ENCODE assay signal across 8 cellular contexts in the genomic region with DNA sequence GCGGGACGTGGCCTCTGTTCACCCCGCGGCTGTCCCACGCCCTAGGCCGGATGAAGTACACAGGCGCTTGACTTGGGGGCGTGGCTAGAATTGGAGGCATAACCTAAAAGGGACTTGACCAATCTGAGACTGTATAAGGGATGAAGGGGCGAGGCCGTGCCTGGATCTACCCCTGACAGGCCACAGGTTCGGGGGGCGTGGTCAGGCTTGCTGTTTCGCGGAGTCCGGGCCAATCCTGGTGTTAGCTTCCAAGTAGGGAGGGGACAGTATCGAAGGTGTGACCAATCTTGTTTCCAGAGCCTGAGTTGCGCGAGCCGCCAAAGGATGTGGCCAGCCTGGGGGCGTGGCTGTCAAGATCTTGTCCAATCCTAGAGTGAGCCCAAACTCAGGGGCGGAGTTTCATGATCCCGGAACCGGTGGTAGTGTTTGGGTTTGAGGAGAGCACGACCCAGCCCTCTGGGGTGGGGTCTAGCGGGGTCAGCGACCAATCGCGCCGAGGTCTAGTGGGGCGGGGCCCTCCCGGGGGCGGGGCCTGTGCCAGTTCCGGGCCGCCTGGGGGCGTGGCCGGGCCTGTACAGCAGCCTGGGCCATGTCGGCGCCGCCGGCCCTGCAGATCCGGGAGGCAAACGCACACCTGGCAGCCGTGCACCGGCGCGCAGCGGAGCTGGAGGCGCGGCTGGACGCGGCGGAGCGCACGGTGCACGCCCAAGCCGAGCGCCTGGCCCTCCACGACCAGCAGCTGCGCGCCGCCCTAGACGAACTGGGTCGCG. TPM values are rescaled to one million over a fixed set of nuclear protein-coding genes. Genes with fewer than 3 reads are reported as not detected.
DNase-seq lines count a peak whose midpoint lies in the region; ATAC-seq, FAIRE-seq and TF ChIP-seq lines count a peak whose summit lies in the region.

A gene with protein sequence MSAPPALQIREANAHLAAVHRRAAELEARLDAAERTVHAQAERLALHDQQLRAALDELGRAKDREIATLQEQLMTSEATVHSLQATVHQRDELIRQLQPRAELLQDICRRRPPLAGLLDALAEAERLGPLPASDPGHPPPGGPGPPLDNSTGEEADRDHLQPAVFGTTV (plus strand): TSS at position 571 of the 770 bp plus-strand sequence. CDS start 19 bp downstream, at position 590.

- H3K4me1 ChIP-seq in keratinocyte (ENCODE audit: control insufficient read depth, extremely low read depth, insufficient read depth, low read length): peaks cover 4% of the 10 kb centered on the region

- H2AFZ ChIP-seq in keratinocyte (ENCODE audit: control insufficient read depth, low read length): peak within 1 kb of the TSS; percentile 96

- FAIRE-seq in keratinocyte (lab: Jason Lieb, UNC): peak; percentile 97

- peak within 1 kb of the TSS; percentile 99 for H3K27ac ChIP-seq in keratinocyte (ENCODE audit: control insufficient read depth, insufficient read depth, low read length)

- no peaks in the 10 kb centered on the region for H3K9me3 ChIP-seq in keratinocyte (ENCODE audit: control insufficient read depth, low read depth, low read length)

- H3K36me3 ChIP-seq in keratinocyte (ENCODE audit: control insufficient read depth in 2 of 2, extremely low read depth in 1 of 2, insufficient read depth in 2 of 2, low read length in 2 of 2): peaks cover 2 to 6% of the 10 kb centered on the region in 2 experiments

- ATAC-seq in HG03378 (IDR thresholded peaks at IDR 0.05; ENCODE audit: unreplicated experiment): peak; percentile 87

- no peaks in the 10 kb centered on the region for H3K27me3 ChIP-seq in keratinocyte (ENCODE audit: control insufficient read depth, extremely low read depth, insufficient read depth, low read length)

- dilution Hi-C loops in keratinocyte (cut with MboI; ENCODE audit: extremely low pct_ligation_motif_present, low sequenced_read_pairs): no loop called here

- H3K4me2 ChIP-seq in keratinocyte (ENCODE audit: control insufficient read depth, extremely low read depth, insufficient read depth, low read depth, low read length): peak within 1 kb of the TSS; percentile 95

- H3K4me3 ChIP-seq in keratinocyte (ENCODE audit: control insufficient read depth in 2 of 3, extremely low read depth in 1 of 3, insufficient read depth in 2 of 3, low read depth in 1 of 3, low read length in 3 of 3): peak within 1 kb of the TSS; percentile 92 to 98 (median 96)

- no peaks in the 10 kb centered on the region for H3K9me1 ChIP-seq in keratinocyte (ENCODE audit: control insufficient read depth, extremely low read depth, insufficient read depth, low read length)

- peaks cover 36% of the 10 kb centered on the region for H3K79me2 ChIP-seq in keratinocyte (ENCODE audit: control insufficient read depth, insufficient read depth, low read length)

- peak; percentile 75 for TF ChIP-seq POLR2A in GM19099 (IDR thresholded peaks at IDR 0.05; ENCODE audit: extremely low read depth, insufficient read length, low read depth)

- H3K9ac ChIP-seq in keratinocyte (ENCODE audit: control insufficient read depth, extremely low read depth, insufficient read depth, low read length): peak within 1 kb of the TSS; percentile 99

- H4K20me1 ChIP-seq in keratinocyte (ENCODE audit: control insufficient read depth, extremely low read depth, insufficient read depth, low read length): no peaks in the 10 kb centered on the region

- no peak for TF ChIP-seq CTCF in keratinocyte (optimal IDR thresholded peaks at IDR 0.05 in 1 of 3, IDR thresholded peaks at IDR 0.05 in 1 of 3, conservative IDR thresholded peaks at IDR 0.05 in 1 of 3; ENCODE audit: extremely low read depth in 1 of 3, insufficient read depth in 2 of 3, low read length in 3 of 3)

- DNase-seq in AML-193 (lab: John Stamatoyannopoulos, UW): peak; percentile 100
- DNase-seq in NCI-H446 treated with DMSO at 0.1 percent for 48 hours (lab: John Stamatoyannopoulos, UW): peak; percentile 100
- DNase-seq in activated CD4-positive, CD25-positive, alpha-beta regulatory T cell treated with anti-CD3 and anti-CD28 coated beads, Interleukin-2, amount 50 U/mL, for 72 hours: peak; percentile 100
- peak; percentile 97 for DNase-seq in cerebellum (ENCODE audit: low spot score)
- DNase-seq in keratinocyte (ENCODE audit: low read depth, low spot score): peak; percentile 100
- peak; percentile 99 to 100 (median 100) for DNase-seq in stimulated activated CD4-positive, alpha-beta T cell treated with anti-CD3 and anti-CD28 coated beads, Interleukin-12 subunit alpha, Interleukin-12 subunit beta, amount 100 ng/mL, for 48 hours (ENCODE audit: low read depth in 2 of 3, low spot score in 1 of 3)

RNA-seq across cellular contexts. Expression of the gene that starts here (rescaled TPM):
- 5.9 TPM for total RNA-seq in cerebellum
- polyA plus RNA-seq in keratinocyte: 2.1 to 3.0 TPM (median 2.2 TPM) in 3 replicates
- not detected for polyA plus RNA-seq in keratinocyte (2011; ENCODE audit: low read depth)
- polyA plus RNA-seq in keratinocyte (2011; cell fraction: cytosol; rRNA removed): 0.73 and 1.2 TPM in 2 replicates
- polyA plus RNA-seq in keratinocyte (2011; cell fraction: nucleus; rRNA removed): 6.7 and 11.5 TPM in 2 replicates
- 0.82 and 1.6 TPM in 2 replicates for polyA plus RNA-seq in keratinocyte (2012; ENCODE audit: low replicate concordance)
- polyA minus RNA-seq in keratinocyte: 0.82 to 1.3 TPM (median 1.2 TPM) in 3 replicates
- 1.7 TPM for polyA minus RNA-seq in keratinocyte (2011; cell fraction: cytosol; rRNA and poly(A)+ RNA removed)
- polyA minus RNA-seq in keratinocyte (2011; cell fraction: nucleus; rRNA and poly(A)+ RNA removed): 1.7 and 2.6 TPM in 2 replicates

Comparison
In these comparisons a context has a peak if more than half of its experiments do, and no peak if none do; other contexts are left out.
1. Peak in every context shown above with its lines: DNase-seq, ATAC-seq, H3K4me3 ChIP-seq and H3K27ac ChIP-seq.